14 cellular contexts compared by ENCODE assay signal in the genomic region with DNA sequence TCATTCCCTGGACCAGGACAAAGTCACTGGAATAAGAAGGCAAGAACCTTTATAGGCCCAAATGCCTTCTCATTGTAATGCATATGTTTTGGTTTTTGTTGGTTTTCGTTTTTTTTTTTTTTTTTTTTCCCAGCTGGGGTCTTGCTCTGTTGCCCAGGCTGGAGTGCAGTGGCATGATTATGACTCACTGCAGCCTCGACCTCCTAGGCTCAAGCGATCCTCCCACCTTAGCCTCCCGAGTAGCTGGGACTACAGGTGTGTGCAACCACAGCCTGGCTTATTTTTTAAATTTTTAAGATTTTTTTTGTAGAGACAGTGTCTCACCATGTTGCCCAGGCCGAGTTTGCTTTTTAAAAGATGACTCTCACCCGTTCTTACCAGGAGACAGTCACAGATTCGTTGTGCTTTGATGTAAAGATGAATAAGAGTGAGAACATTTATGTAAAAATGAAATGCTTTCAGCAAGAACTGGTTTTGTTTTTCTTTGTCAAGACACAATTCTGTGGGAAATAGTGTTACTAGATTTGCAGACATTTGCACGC. TPM values are rescaled to one million over a fixed set of nuclear protein-coding genes. Genes with fewer than 3 reads are reported as not detected.
DNase-seq lines count a peak whose midpoint lies in the region; ATAC-seq and TF ChIP-seq lines count a peak whose summit lies in the region.
"Had no signal": no experiment of that assay in that cellular context is flagged by ENCODE, and none has a peak within 500 bp of the region (broad histone marks: within the 10 kb centered on the region; RNA-seq: fewer than 3 reads in every experiment).

No MANE protein-coding gene starts in this region.

- peak overlapping the region; percentile 74 for H3K4me2 ChIP-seq in KMS-11
- no peak overlapping the region for H3K4me2 ChIP-seq in neuronal stem cell (ENCODE audit: insufficient read depth, low read length, poor library complexity, severe bottlenecking)

- H3K79me1 ChIP-seq in neuronal stem cell (ENCODE audit: low read depth, low read length), result no peaks in the 10 kb centered on the region

- H4K20me1 ChIP-seq in KMS-11 (ENCODE audit: insufficient read depth), result no peaks in the 10 kb centered on the region

- H3K36me3 Mint-ChIP-seq in HFFc6 (ENCODE audit: low read depth), result no peaks in the 10 kb centered on the region
- H3K36me3 Mint-ChIP-seq: natural killer cell had no signal

- H2BK15ac ChIP-seq in neuronal stem cell (ENCODE audit: low read length), result no peak overlapping the region

- peaks cover 17% of the 10 kb centered on the region for H3K4me1 Mint-ChIP-seq in HFFc6 (ENCODE audit: low read depth)
- H3K4me1 Mint-ChIP-seq: natural killer cell had no signal

- no peak overlapping the region for H3K4me3 ChIP-seq in KMS-11 (IDR thresholded peaks at IDR 0.05; ENCODE audit: insufficient read depth, low read depth, low read length)
- no peak overlapping the region for H3K4me3 ChIP-seq in neuronal stem cell (ENCODE audit: low read length in 2 of 2)
- H3K4me3 ChIP-seq: adrenal gland had no signal

- H2AFZ ChIP-seq in KMS-11 (ENCODE audit: low read depth) (no peak overlapping the region), neuronal stem cell (ENCODE audit: low read length) (no peak overlapping the region)

- H3K9ac ChIP-seq in KMS-11 (peak overlapping the region; percentile 1; the same call in 1 of the 2 replicates), neuronal stem cell (ENCODE audit: low read depth, low read length, poor library complexity) (no peak overlapping the region)

- H4K8ac ChIP-seq in neuronal stem cell (ENCODE audit: low read depth, low read length), result no peak overlapping the region

- no peak overlapping the region for H3K4ac ChIP-seq in neuronal stem cell (ENCODE audit: low read length)

- H3K18ac ChIP-seq in neuronal stem cell (ENCODE audit: low read length), result no peak overlapping the region

- no peak overlapping the region for H3K23ac ChIP-seq in neuronal stem cell (ENCODE audit: low read depth, low read length, poor library complexity)

- WGBS in neuronal stem cell (ENCODE audit: extremely low coverage in 2 of 2, insufficient read length in 2 of 2, insufficient replicate concordance in 1 of 2), 2 donors, result no CpG with 5 or more reads among the region's 8 CpGs

- peak overlapping the region; percentile 41 for H2AK5ac ChIP-seq in neuronal stem cell (ENCODE audit: low read depth, low read length)

- H3K4me1 ChIP-seq in KMS-11 (ENCODE audit: low read depth, poor library complexity, severe bottlenecking) (peaks cover 41% of the 10 kb centered on the region), neuronal stem cell (ENCODE audit: control insufficient read depth in 2 of 2, insufficient read depth in 1 of 2, low read depth in 1 of 2, low read length in 2 of 2) (peaks cover 22 to 25% of the 10 kb centered on the region in 2 donors)
- H3K4me1 ChIP-seq: foreskin keratinocyte had no signal

- H3K27me3 ChIP-seq in KMS-11 (ENCODE audit: insufficient read depth, low read depth), result no peaks in the 10 kb centered on the region
- H3K27me3 ChIP-seq in neuronal stem cell (ENCODE audit: control insufficient read depth in 3 of 3, insufficient read depth in 3 of 3, low read depth in 1 of 3, low read length in 3 of 3), result no peaks in the 10 kb centered on the region
- H3K27me3 ChIP-seq: adrenal gland, dorsolateral prefrontal cortex, foreskin keratinocyte, sigmoid colon had no signal

- peak overlapping the region; percentile 50; the same call in 1 of the 2 replicates for H3K27ac ChIP-seq in KMS-11
- H3K27ac ChIP-seq in neuronal stem cell (replicated peaks; ENCODE audit: low read length), result no peak overlapping the region
- H3K27ac ChIP-seq: adrenal gland, foreskin keratinocyte, sigmoid colon had no signal

- H2BK5ac ChIP-seq in neuronal stem cell (ENCODE audit: low read length), result no peak overlapping the region

- H3K27ac Mint-ChIP-seq in HFFc6, result no peak overlapping the region
- H3K27ac Mint-ChIP-seq: natural killer cell had no signal

- peak overlapping the region; percentile 64 for H3K4me3 Mint-ChIP-seq in HFFc6
- H3K4me3 Mint-ChIP-seq: natural killer cell had no signal

- H3K36me3 ChIP-seq in KMS-11 (ENCODE audit: insufficient read depth), result no peaks in the 10 kb centered on the region
- peaks cover 0 to 3% of the 10 kb centered on the region in 2 donors for H3K36me3 ChIP-seq in neuronal stem cell (replicated peaks in 1 of 2; ENCODE audit: control insufficient read depth in 2 of 2, insufficient read depth in 2 of 2, low read length in 2 of 2)
- H3K36me3 ChIP-seq: adrenal gland had no signal

- H2BK12ac ChIP-seq in neuronal stem cell (ENCODE audit: low read length), result no peak overlapping the region

- H4K91ac ChIP-seq in neuronal stem cell (ENCODE audit: low read depth, low read length, poor library complexity), result no peak overlapping the region

- no peaks in the 10 kb centered on the region; the same call in 1 of the 2 replicates for H3K27me3 Mint-ChIP-seq in HFFc6 (ENCODE audit: insufficient read depth)

- no peaks in the 10 kb centered on the region for H3K9me3 ChIP-seq in neuronal stem cell (replicated peaks in 1 of 2; ENCODE audit: control insufficient read depth in 2 of 2, insufficient read depth in 1 of 2, low read depth in 1 of 2, low read length in 2 of 2)
- H3K9me3 ChIP-seq: adrenal gland, sigmoid colon had no signal

- H2BK120ac ChIP-seq in neuronal stem cell (ENCODE audit: low read depth, low read length), result no peak overlapping the region

- no peak for DNase-seq in HFFc6
- no peak for DNase-seq in neuronal stem cell (ENCODE audit: low spot score)
- no peak for DNase-seq in SW480 (ENCODE audit: low spot score)
- no peak for DNase-seq in DMS 273 (lab: John Stamatoyannopoulos, UW; ENCODE audit: unreplicated experiment)
- DNase-seq in NK-92 treated with Interleukin-12 subunit alpha and Interleukin-12 subunit beta, amount 100 ng/mL, for 24 hours (lab: John Stamatoyannopoulos, UW), result no peak
- DNase-seq: adrenal gland, COR-L47, foreskin keratinocyte, natural killer cell, NCI-H1092, sigmoid colon had no signal

- H3K14ac ChIP-seq in neuronal stem cell (ENCODE audit: low read length), result no peak overlapping the region

- ATAC-seq in GM19023 (IDR thresholded peaks at IDR 0.05; ENCODE audit: unreplicated experiment), result peak; percentile 33
- ATAC-seq: foreskin keratinocyte, natural killer cell had no signal

- no peak for TF ChIP-seq CTCF in HFFc6 (IDR thresholded peaks at IDR 0.05)
- no peak for TF ChIP-seq CTCF in KMS-11 (conservative IDR thresholded peaks at IDR 0.05; ENCODE audit: low read depth, low read length)

- no peaks in the 10 kb centered on the region for H3K9me3 Mint-ChIP-seq in HFFc6
- H3K9me3 Mint-ChIP-seq: natural killer cell had no signal

- peaks cover 8% of the 10 kb centered on the region; the same call in 1 of the 2 replicates for H3K79me2 ChIP-seq in KMS-11 (ENCODE audit: insufficient read depth, low read depth)

RNA-seq across cellular contexts. Expression of gene IQCE, which starts 7.6 kb away (rescaled TPM):
- 10 to 100 TPM; 14.9 to 18.1 (median 17.0) TPM for total RNA-seq in HFFc6 (2021; fragmentation: NEBNext Ultra II Directional; extraction: Animal tissue kit (Norgen Biotek cat#: 25700))
- 10.4 TPM for polyA plus RNA-seq in neuronal stem cell (2013, experiment 1 of 2)
- polyA plus RNA-seq in neuronal stem cell (2013, experiment 2 of 2), result 10.3 TPM

RNA-seq across cellular contexts. Expression of gene BRAT1, which starts 11.1 kb away (rescaled TPM):
- 10 to 100 TPM; 21.3 to 26.0 (median 23.3) TPM for total RNA-seq in HFFc6 (2021; fragmentation: NEBNext Ultra II Directional; extraction: Animal tissue kit (Norgen Biotek cat#: 25700))
- 18.7 TPM for polyA plus RNA-seq in neuronal stem cell (2013, experiment 1 of 2)
- polyA plus RNA-seq in neuronal stem cell (2013, experiment 2 of 2), result 18.1 TPM

RNA-seq across cellular contexts. Expression of gene LFNG, which starts 46.8 kb away (rescaled TPM):
- total RNA-seq in HFFc6 (2021; fragmentation: NEBNext Ultra II Directional; extraction: Animal tissue kit (Norgen Biotek cat#: 25700)), result 10 to 100 TPM in 2 of 6 experiments, 1 to 10 TPM in 4; 8.6 to 11.7 (median 9.6) TPM
- polyA plus RNA-seq in neuronal stem cell (2013, experiment 1 of 2), result 84.0 TPM
- 82.3 TPM for polyA plus RNA-seq in neuronal stem cell (2013, experiment 2 of 2)
